Comparison of ENCODE assay signal across 8 cellular contexts in the genomic region with DNA sequence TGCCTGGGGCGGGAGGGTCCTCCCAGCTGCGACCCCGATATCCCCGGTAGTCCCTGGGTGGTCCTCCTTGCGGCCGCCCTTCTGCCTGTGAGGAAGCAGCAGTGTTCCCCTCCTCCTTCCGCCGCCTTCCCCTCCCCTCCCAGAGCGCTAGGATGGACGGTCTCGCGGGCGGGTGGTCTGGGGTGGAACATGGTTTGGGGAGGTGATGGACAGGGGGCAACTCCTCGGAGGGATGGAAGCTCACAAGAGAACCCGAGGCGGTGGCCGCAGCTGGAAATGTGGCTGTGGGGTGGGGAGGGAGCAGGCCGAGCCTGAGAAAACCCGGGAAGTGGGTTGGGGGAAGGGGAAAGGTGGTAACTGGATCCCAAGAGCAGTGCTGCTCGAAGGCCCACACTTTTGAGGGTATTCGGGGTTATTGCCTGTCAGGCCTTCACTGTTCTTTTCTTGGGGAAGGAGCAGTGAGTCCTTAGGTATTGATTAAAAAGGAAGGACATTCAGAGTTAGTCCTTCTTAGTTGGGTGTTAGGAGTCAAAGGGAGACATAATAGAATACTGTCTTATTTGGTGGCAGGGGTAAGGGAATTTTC. TPM values are rescaled to one million over a fixed set of nuclear protein-coding genes. Genes with fewer than 3 reads are reported as not detected.
DNase-seq lines count a peak whose midpoint lies in the region; ATAC-seq and TF ChIP-seq lines count a peak whose summit lies in the region.

No MANE protein-coding gene starts in this region.

- TF ChIP-seq CTCF in gastroesophageal sphincter (IDR thresholded peaks at IDR 0.05) = no peak

- 0% methylated on average over 7 to 8 of the region's 21 CpGs for WGBS in gastroesophageal sphincter (ENCODE audit: low coverage in 1 of 2), 2 donors
- under 1% methylated on average over 21 of the region's 21 CpGs for WGBS in urinary bladder

- peak overlapping the region; percentile 88 to 92 for H3K4me3 ChIP-seq in gastroesophageal sphincter
- H3K4me3 ChIP-seq in neuron (ENCODE audit: low read length) = peak overlapping the region; percentile 64
- H3K4me3 ChIP-seq in urinary bladder (ENCODE audit: low read depth, low read length) = peak overlapping the region; percentile 71

- no peaks in the 10 kb centered on the region for H3K27me3 ChIP-seq in gastroesophageal sphincter
- no peaks in the 10 kb centered on the region for H3K27me3 ChIP-seq in neuron (ENCODE audit: insufficient read depth, low read length)

- H2AFZ ChIP-seq in neuron (ENCODE audit: low read depth, low read length) = peak overlapping the region; percentile 98

- peak; percentile 42 for ATAC-seq in HG02571 (IDR thresholded peaks at IDR 0.05; ENCODE audit: unreplicated experiment)
- ATAC-seq in gastroesophageal sphincter = peak; percentile 32

- H3K36me3 ChIP-seq in gastroesophageal sphincter (peaks cover 0 to 14% of the 10 kb centered on the region in 2 donors), neuron (ENCODE audit: insufficient read depth, low read length) (peaks cover 9% of the 10 kb centered on the region), urinary bladder (ENCODE audit: insufficient read depth) (peaks cover 1% of the 10 kb centered on the region)

- DNase-seq in NCI-H2081 (lab: John Stamatoyannopoulos, UW) = peak; percentile 52 to 61
- no peak for DNase-seq in NCI-H2081 treated with DMSO at 0.1 percent for 48 hours (lab: John Stamatoyannopoulos, UW)
- peak; percentile 67 for DNase-seq in NCI-H146 (lab: John Stamatoyannopoulos, UW)
- peak; percentile 20 for DNase-seq in activated T-helper 1 cell treated with Interleukin-2 at 50 U/mL for 16 hours (ENCODE audit: low read depth)

- H3K27ac ChIP-seq in gastroesophageal sphincter = peak overlapping the region; percentile 73 to 94 (median 90)
- peak overlapping the region; percentile 83 for H3K27ac ChIP-seq in urinary bladder (ENCODE audit: low read depth)

- no peak for TF ChIP-seq EP300 in gastroesophageal sphincter (IDR thresholded peaks at IDR 0.05)

- H3K9me3 ChIP-seq in gastroesophageal sphincter = no peaks in the 10 kb centered on the region
- H3K9me3 ChIP-seq in neuron (ENCODE audit: low read length) = no peaks in the 10 kb centered on the region

- TF ChIP-seq POLR2A in gastroesophageal sphincter (IDR thresholded peaks at IDR 0.05) = no peak

- H3K4me1 ChIP-seq in gastroesophageal sphincter = peaks cover 0 to 52% (median 6%) of the 10 kb centered on the region in 3 donors
- peaks cover 23% of the 10 kb centered on the region for H3K4me1 ChIP-seq in neuron (ENCODE audit: insufficient read depth, low read length)
- peaks cover 1% of the 10 kb centered on the region for H3K4me1 ChIP-seq in urinary bladder (ENCODE audit: insufficient read depth)

RNA-seq across cellular contexts. Expression of gene UBE2K, which starts 0.6 kb away (rescaled TPM):
- total RNA-seq in gastroesophageal sphincter = 10 to 100 TPM; 30.5 to 49.2 (median 33.9) TPM
- total RNA-seq in urinary bladder = 48.3 TPM
- polyA plus RNA-seq in urinary bladder = 29.5 TPM

RNA-seq across cellular contexts. Expression of gene SMIM14, which starts 59.9 kb away (rescaled TPM):
- 10 to 100 TPM; 32.9 to 70.4 (median 41.3) TPM for total RNA-seq in gastroesophageal sphincter
- total RNA-seq in urinary bladder = 45.2 TPM
- polyA plus RNA-seq in urinary bladder = 36.4 TPM
